In genomic region chr13:48624016-48624415, GRCh38 we compare ENCODE assay signal across 18 cellular contexts. TPM values are rescaled to one million over a fixed set of nuclear protein-coding genes. Genes with fewer than 3 reads are reported as not detected.
A peak's percentile ranks its signal among the peaks of the same experiment; 100 is the strongest.
DNase-seq lines count a peak whose midpoint lies in the region; ATAC-seq, FAIRE-seq and TF ChIP-seq lines count a peak whose summit lies in the region.
"Had no signal": no experiment of that assay in that cellular context is flagged by ENCODE, and none has a peak within 500 bp of the region (broad histone marks: within the 10 kb centered on the region; RNA-seq: fewer than 3 reads in every experiment).

No MANE protein-coding gene starts in this region.

- H4K5ac ChIP-seq in mesendoderm (ENCODE audit: low read length): no peak overlapping the region

- DNase-seq in heart right ventricle: no peak
- no peak for DNase-seq in Right ventricle myocardium inferior (ENCODE audit: missing footprints)
- DNase-seq in DND-41: no peak
- DNase-seq in cerebellar cortex (ENCODE audit: low spot score): peak; percentile 92
- no peak for DNase-seq in mesendoderm
- DNase-seq in activated naive CD4-positive, alpha-beta T cell treated with Interleukin-2 at 50 U/mL for 16 hours: no peak
- no peak for DNase-seq in Peyer's patch
- DNase-seq in GM12891 (ENCODE audit: insufficient read length, low spot score): no peak
- DNase-seq: ACHN; CD4-positive, alpha-beta memory T cell; HCEC 1CT; HFFc6 had no signal

- no peak for TF ChIP-seq CTCF in heart right ventricle (IDR thresholded peaks at IDR 0.05)
- no peak for TF ChIP-seq CTCF in DND-41 (IDR thresholded peaks at IDR 0.05; ENCODE audit: borderline replicate concordance, extremely low read depth, low read length, poor library complexity, severe bottlenecking)
- no peak for TF ChIP-seq CTCF in Peyer's patch (IDR thresholded peaks at IDR 0.05)

- peaks cover 0 to 36% (median 19%) of the 10 kb centered on the region in 9 donors for H3K4me1 ChIP-seq in heart right ventricle
- H3K4me1 ChIP-seq in DND-41 (ENCODE audit: insufficient read depth, low read length): peaks cover 43% of the 10 kb centered on the region
- H3K4me1 ChIP-seq in mesendoderm (ENCODE audit: control insufficient read depth, low read depth, low read length): peaks cover 2% of the 10 kb centered on the region
- H3K4me1 ChIP-seq in Peyer's patch: no peaks in the 10 kb centered on the region

- peaks cover 0 to 33% (median 6%) of the 10 kb centered on the region in 11 donors for H3K9me3 ChIP-seq in heart right ventricle
- peaks cover 36% of the 10 kb centered on the region for H3K9me3 ChIP-seq in DND-41 (ENCODE audit: insufficient read depth, low read length, severe bottlenecking)
- H3K9me3 ChIP-seq in Peyer's patch: peaks cover 0 to 8% (median 4%) of the 10 kb centered on the region in 4 donors

- ATAC-seq in heart right ventricle: no peak
- ATAC-seq in Right ventricle myocardium inferior: no peak
- no peak for ATAC-seq in DND-41 (ENCODE audit: insufficient read depth, low read depth)
- ATAC-seq: HepG2 had no signal

- no peak overlapping the region for H2BK15ac ChIP-seq in mesendoderm (replicated peaks; ENCODE audit: low read depth)

- H2AFZ ChIP-seq in DND-41 (ENCODE audit: low read depth, low read length): no peak overlapping the region

- no peak overlapping the region for H3K56ac ChIP-seq in mesendoderm (ENCODE audit: low read length)

- H3K18ac ChIP-seq in mesendoderm (ENCODE audit: low read length): no peak overlapping the region

- H3K79me2 ChIP-seq in DND-41 (ENCODE audit: insufficient read depth, low read length): no peaks in the 10 kb centered on the region
- H3K79me2 ChIP-seq in mesendoderm (ENCODE audit: control insufficient read depth, insufficient read depth, low read length): no peaks in the 10 kb centered on the region

- H3K27ac ChIP-seq in heart right ventricle (peak overlapping the region in 9 of 10 donors; percentile 39 to 92 (median 78)), DND-41 (ENCODE audit: low read length) (peak overlapping the region; percentile 93), mesendoderm (ENCODE audit: low read depth, low read length) (no peak overlapping the region), Peyer's patch (no peak overlapping the region)

- H2BK5ac ChIP-seq in mesendoderm (ENCODE audit: low read length): no peak overlapping the region

- H4K8ac ChIP-seq in mesendoderm (ENCODE audit: low read depth, low read length): no peak overlapping the region

- H3K36me3 ChIP-seq in heart right ventricle (no peaks in the 10 kb centered on the region), DND-41 (ENCODE audit: insufficient read depth, low read length) (no peaks in the 10 kb centered on the region), mesendoderm (ENCODE audit: control insufficient read depth, insufficient read depth, low read length) (no peaks in the 10 kb centered on the region), Peyer's patch (no peaks in the 10 kb centered on the region)

- H3K4me3 ChIP-seq in heart right ventricle: no peak overlapping the region
- H3K4me3 ChIP-seq in DND-41 (ENCODE audit: low read depth in 1 of 2, low read length in 2 of 2): no peak overlapping the region
- H3K4me3 ChIP-seq in mesendoderm (ENCODE audit: low read length): no peak overlapping the region
- H3K4me3 ChIP-seq in Peyer's patch: no peak overlapping the region

- no peak for FAIRE-seq in GM12891 (lab: Jason Lieb, UNC)
- FAIRE-seq: GM18507, HepG2, HTR-8/SVneo had no signal

- no peak overlapping the region for H3K23ac ChIP-seq in mesendoderm (ENCODE audit: low read length)

- 91 to 93% methylated on average over 4 of the region's 4 CpGs for WGBS in heart right ventricle, 2 donors
- WGBS in mesendoderm (ENCODE audit: extremely low coverage, insufficient coverage, low lambda C conversion rate): no CpG with 5 or more reads among the region's 4 CpGs

- H4K20me1 ChIP-seq in DND-41 (ENCODE audit: insufficient read depth, low read length): no peaks in the 10 kb centered on the region

- no peaks in the 10 kb centered on the region for H3K79me1 ChIP-seq in mesendoderm (ENCODE audit: low read length)

- H3K4me2 ChIP-seq in DND-41 (ENCODE audit: insufficient read depth, low read length): no peak overlapping the region
- no peak overlapping the region for H3K4me2 ChIP-seq in mesendoderm (ENCODE audit: low read length)

- no peak for TF ChIP-seq POLR2A in Peyer's patch (IDR thresholded peaks at IDR 0.05)
- TF ChIP-seq POLR2A in GM12891 (IDR thresholded peaks at IDR 0.05; ENCODE audit: low read depth, low read length): no peak

- H2BK120ac ChIP-seq in mesendoderm (ENCODE audit: low read depth, low read length): no peak overlapping the region

- H2AK5ac ChIP-seq in mesendoderm (ENCODE audit: low read length): no peak overlapping the region

- H3K9ac ChIP-seq in DND-41 (ENCODE audit: low read depth, low read length): no peak overlapping the region
- no peak overlapping the region for H3K9ac ChIP-seq in mesendoderm (ENCODE audit: low read length)

- no peaks in the 10 kb centered on the region for H3K27me3 ChIP-seq in heart right ventricle
- no peaks in the 10 kb centered on the region for H3K27me3 ChIP-seq in DND-41 (ENCODE audit: insufficient read depth, low read length, poor library complexity)
- no peaks in the 10 kb centered on the region for H3K27me3 ChIP-seq in mesendoderm (ENCODE audit: insufficient read depth, low read length, poor library complexity)
- H3K27me3 ChIP-seq in Peyer's patch: no peaks in the 10 kb centered on the region

- intact Hi-C loops in heart right ventricle (cut with DNase I): loop anchor here in 1 of 10 donors (10.0 kb wide), 1 partner anchor 101 kb away; no protein-coding TSS in a partner anchor
- intact Hi-C loops in Right ventricle myocardium inferior (cut with DNase I): loop anchor here (2.0 to 10.0 kb wide), 2 partner anchors 33 to 111 kb away; no protein-coding TSS in a partner anchor

- H3K4ac ChIP-seq in mesendoderm (ENCODE audit: low read depth, low read length): peak overlapping the region; percentile 9

TF ChIP-seq in GM12891, 5 proteins besides CTCF, POLR2A, EP300 and RAD21:
- TF ChIP-seq PAX5 (IDR thresholded peaks at IDR 0.05; ENCODE audit: insufficient read depth, low read length, severe bottlenecking) (no peak), POLR2AphosphoS5 (IDR thresholded peaks at IDR 0.05; ENCODE audit: low read depth, low read length) (no peak), TAF1 (IDR thresholded peaks at IDR 0.05; ENCODE audit: low read depth, low read length) (no peak), POU2F2 (IDR thresholded peaks at IDR 0.05; ENCODE audit: low read depth, low read length) (no peak), SPI1 (IDR thresholded peaks at IDR 0.05; ENCODE audit: low read depth, low read length) (no peak)

RNA-seq across cellular contexts. Expression of gene CYSLTR2, which starts 29.7 kb away (rescaled TPM):
- total RNA-seq in heart right ventricle (10 to 100 TPM in 1 of 10 donors, 1 to 10 TPM in 9; 2.1 to 10.7 (median 6.2) TPM), Right ventricle myocardium inferior (9.8 TPM), Peyer's patch (1 to 10 TPM in 1 of 4 donors, under 1 TPM in 2, not detected in 1; 0.80 to 1.2 (median 0.83) TPM)
- 1 to 10 TPM; 1.1 to 9.9 TPM for polyA plus RNA-seq in heart right ventricle
- 0.06 TPM for polyA plus RNA-seq in mesendoderm (2013, experiment 1 of 2)
- polyA plus RNA-seq in mesendoderm (2013, experiment 2 of 2): 0.10 TPM
- 0.36 TPM for polyA plus RNA-seq in GM12891 (2012; ENCODE audit: low read depth, missing spikeins)
- total RNA-seq: A172, B cell, H4, HepG2, HFFc6 had no signal
- polyA plus RNA-seq: HepG2 had no signal

Comparison
In these comparisons a context has a peak if more than half of its experiments do, and no peak if none do; other contexts are left out.
1. H3K27ac ChIP-seq: peak in heart right ventricle (9 of 10) and DND-41 (single experiment); none in mesendoderm (single experiment) and Peyer's patch (0 of 4).